ENCODE assay signal across 9 cellular contexts in the genomic region with DNA sequence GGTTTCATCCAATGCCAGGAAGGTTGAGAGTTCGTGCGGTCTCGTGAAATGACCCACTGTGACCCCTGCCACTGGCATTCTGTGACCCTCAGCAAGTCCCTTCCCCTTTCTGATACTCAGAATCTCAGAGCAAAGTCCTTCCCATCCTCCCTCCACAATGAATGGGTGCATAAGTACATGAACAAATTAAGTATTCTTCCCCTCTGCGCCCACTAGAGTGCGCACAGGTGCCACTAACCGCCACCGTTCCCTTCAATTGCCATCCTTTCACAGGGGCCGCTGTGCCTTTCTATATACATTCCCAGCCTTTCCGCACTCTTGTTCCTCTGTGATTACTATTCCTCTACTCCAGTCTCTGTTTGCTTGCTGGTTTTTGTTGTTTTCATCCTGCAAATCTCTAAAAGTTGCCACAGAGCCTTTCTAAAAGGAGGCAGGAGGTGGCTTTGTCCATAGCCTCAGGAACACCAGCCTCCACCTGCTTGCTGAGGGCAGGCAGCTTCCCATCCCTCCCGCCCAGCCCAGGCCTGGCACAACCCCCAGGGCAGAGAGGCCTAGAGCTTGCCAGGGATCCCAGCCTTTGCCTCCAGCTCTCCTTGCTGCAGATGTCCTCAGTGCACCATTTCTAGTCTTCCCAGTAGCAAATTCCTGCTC. TPM values are rescaled to one million over a fixed set of nuclear protein-coding genes. Genes with fewer than 3 reads are reported as not detected.
DNase-seq lines count a peak whose midpoint lies in the region; ATAC-seq lines count a peak whose summit lies in the region.
"Had no signal": no experiment of that assay in that cellular context is flagged by ENCODE, and none has a peak within 500 bp of the region (broad histone marks: within the 10 kb centered on the region; RNA-seq: fewer than 3 reads in every experiment).

No MANE protein-coding gene starts in this region.

- no peaks in the 10 kb centered on the region for H3K9me3 ChIP-seq in mesenchymal stem cell (ENCODE audit: control insufficient read depth, low read length)

- H3K9ac ChIP-seq in mesenchymal stem cell (ENCODE audit: low read length), result no peak overlapping the region

- H3K14ac ChIP-seq in mesenchymal stem cell (ENCODE audit: low read length in 2 of 2), result no peak overlapping the region

- 15% methylated on average over 10 of the region's 10 CpGs for WGBS in mesenchymal stem cell

- no peaks in the 10 kb centered on the region for H3K9me3 Mint-ChIP-seq in effector memory CD8-positive, alpha-beta T cell
- H3K9me3 Mint-ChIP-seq: T-helper 1 cell treated with Interleukin-12 subunit alpha and Interleukin-12 subunit beta and Interleukin-4 antibody, amounts not matched to agents 30 μg/mL and 1 μg/mL, for 36 hours had no signal

- no peak overlapping the region for H2BK120ac ChIP-seq in mesenchymal stem cell (ENCODE audit: low read depth, low read length)

- no peak overlapping the region for H3K27ac Mint-ChIP-seq in effector memory CD8-positive, alpha-beta T cell
- H3K27ac Mint-ChIP-seq: T-helper 1 cell treated with Interleukin-12 subunit alpha and Interleukin-12 subunit beta and Interleukin-4 antibody, amounts not matched to agents 30 μg/mL and 1 μg/mL, for 36 hours had no signal

- ATAC-seq in HG03432 (IDR thresholded peaks at IDR 0.05; ENCODE audit: unreplicated experiment) (peak; percentile 60), HG03457 (IDR thresholded peaks at IDR 0.05; ENCODE audit: unreplicated experiment) (no peak)
- peak; percentile 99 for ATAC-seq in effector memory CD8-positive, alpha-beta T cell (replicated peaks)

- H3K27ac ChIP-seq in mesenchymal stem cell (ENCODE audit: low read length, poor library complexity, severe bottlenecking), result no peak overlapping the region

- peak; percentile 82 for DNase-seq in DMS 273 (lab: John Stamatoyannopoulos, UW; ENCODE audit: unreplicated experiment)
- DNase-seq in NCI-H774 (lab: John Stamatoyannopoulos, UW), result peak; percentile 21
- DNase-seq in activated CD4-positive, alpha-beta T cell treated with anti-CD3 and anti-CD28 coated beads, Interleukin-2, amount 50 U/mL, for 48 hours, result peak; percentile 59 to 73
- DNase-seq in effector memory CD8-positive, alpha-beta T cell, result peak; percentile 55 to 61 (median 55)
- DNase-seq in mesenchymal stem cell, result peak; percentile 75
- DNase-seq in stimulated activated CD8-positive, alpha-beta memory T cell treated with anti-CD3 and anti-CD28 coated beads, Interleukin-2, amount 100 ng/mL, for 48 hours (ENCODE audit: low read depth in 2 of 2), result peak; percentile 38 to 42

- H3K4me1 ChIP-seq in mesenchymal stem cell (ENCODE audit: control insufficient read depth, insufficient read depth, low read depth, low read length), result peaks cover 5% of the 10 kb centered on the region

- no peak overlapping the region for H4K8ac ChIP-seq in mesenchymal stem cell (ENCODE audit: low read length)

- H3K4me3 ChIP-seq in mesenchymal stem cell (ENCODE audit: insufficient read depth in 1 of 2, low read depth in 1 of 2, low read length in 2 of 2), result no peak overlapping the region

- H3K36me3 ChIP-seq in mesenchymal stem cell (ENCODE audit: control insufficient read depth in 1 of 2, insufficient read depth in 2 of 2, low read depth in 1 of 2, low read length in 2 of 2), result no peaks in the 10 kb centered on the region

- no peak overlapping the region for H2BK12ac ChIP-seq in mesenchymal stem cell (ENCODE audit: low read length in 2 of 2)

- H3K4me2 ChIP-seq in mesenchymal stem cell (ENCODE audit: low read length, poor library complexity, severe bottlenecking), result no peak overlapping the region

- peak overlapping the region; percentile 41 for H2AK5ac ChIP-seq in mesenchymal stem cell (ENCODE audit: low read length, severe bottlenecking)

- no peak overlapping the region for H3K18ac ChIP-seq in mesenchymal stem cell (ENCODE audit: low read depth in 1 of 2, low read length in 2 of 2)

- H4K91ac ChIP-seq in mesenchymal stem cell (ENCODE audit: low read length), result no peak overlapping the region

- no peak overlapping the region for H2BK5ac ChIP-seq in mesenchymal stem cell (ENCODE audit: low read depth, low read length, poor library complexity, severe bottlenecking)

- H3K23ac ChIP-seq in mesenchymal stem cell (ENCODE audit: low read length in 2 of 2), result no peak overlapping the region

- peaks cover 0 to 9% of the 10 kb centered on the region in 2 donors for H3K4me1 Mint-ChIP-seq in effector memory CD8-positive, alpha-beta T cell (ENCODE audit: low read depth in 2 of 2)

- no peak overlapping the region for H3K4ac ChIP-seq in mesenchymal stem cell (ENCODE audit: low read depth in 1 of 2, low read length in 2 of 2)

- peaks cover 10 to 16% of the 10 kb centered on the region in 2 experiments for H3K27me3 ChIP-seq in mesenchymal stem cell (ENCODE audit: control insufficient read depth in 1 of 2, insufficient read depth in 1 of 2, low read length in 2 of 2)

- H3K79me1 ChIP-seq in mesenchymal stem cell (replicated peaks; ENCODE audit: low read length, poor library complexity, severe bottlenecking), result no peaks in the 10 kb centered on the region

- no peaks in the 10 kb centered on the region for H3K27me3 Mint-ChIP-seq in effector memory CD8-positive, alpha-beta T cell

- no peak overlapping the region for H3K4me3 Mint-ChIP-seq in effector memory CD8-positive, alpha-beta T cell
- H3K4me3 Mint-ChIP-seq: T-helper 1 cell treated with Interleukin-12 subunit alpha and Interleukin-12 subunit beta and Interleukin-4 antibody, amounts not matched to agents 30 μg/mL and 1 μg/mL, for 36 hours had no signal

- H3K36me3 Mint-ChIP-seq in effector memory CD8-positive, alpha-beta T cell (ENCODE audit: insufficient read depth), result no peaks in the 10 kb centered on the region

- no peak overlapping the region for H2BK15ac ChIP-seq in mesenchymal stem cell (ENCODE audit: low read depth, poor library complexity, severe bottlenecking)

- H2AFZ ChIP-seq in mesenchymal stem cell (ENCODE audit: low read depth, low read length), result no peak overlapping the region

RNA-seq across cellular contexts. Expression of gene AP1B1, which starts 6.7 kb away (rescaled TPM):
- 36.9 TPM for polyA plus RNA-seq in mesenchymal stem cell (2013, experiment 1 of 2)
- polyA plus RNA-seq in mesenchymal stem cell (2013, experiment 2 of 2), result 35.5 TPM

RNA-seq across cellular contexts. Expression of gene RFPL1, which starts 43.3 kb away (rescaled TPM):
- polyA plus RNA-seq in mesenchymal stem cell (2013, experiment 1 of 2), result not detected
- not detected for polyA plus RNA-seq in mesenchymal stem cell (2013, experiment 2 of 2)

Comparison
In these comparisons a context has a peak if more than half of its experiments do, and no peak if none do; other contexts are left out.
1. DNase-seq: peak in every context shown above with its lines; median percentile 82 in DMS 273; 75 in mesenchymal stem cell; 66 in activated CD4-positive, alpha-beta T cell treated with anti-CD3 and anti-CD28 coated beads, Interleukin-2, amount 50 U/mL, for 48 hours; 55 in effector memory CD8-positive, alpha-beta T cell; 40 in stimulated activated CD8-positive, alpha-beta memory T cell treated with anti-CD3 and anti-CD28 coated beads, Interleukin-2, amount 100 ng/mL, for 48 hours; 21 in NCI-H774.